ENCODE assay signal across 20 cellular contexts in the genomic region with DNA sequence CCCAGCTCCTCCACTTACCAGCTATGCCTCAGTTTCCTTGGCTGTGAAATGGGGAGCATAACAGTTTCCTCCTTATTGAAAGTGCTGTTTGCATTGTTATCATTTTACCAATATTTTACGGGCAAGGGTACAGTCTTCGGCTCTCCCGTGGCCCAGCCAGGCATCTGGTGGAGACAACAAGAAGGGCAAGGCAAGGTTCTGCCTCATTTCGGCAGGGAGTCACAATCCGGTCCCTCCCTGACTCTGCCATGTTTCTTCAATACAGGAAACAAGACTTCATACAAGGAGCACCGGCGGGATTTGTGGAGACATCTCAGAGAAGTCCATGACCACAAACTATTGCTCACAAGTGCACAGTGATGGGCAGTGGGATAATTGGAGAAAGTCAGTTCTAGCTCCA.
DNase-seq lines count a peak whose midpoint lies in the region; ATAC-seq and TF ChIP-seq lines count a peak whose summit lies in the region.
"Had no signal": no experiment of that assay in that cellular context is flagged by ENCODE, and none has a peak within 500 bp of the region (broad histone marks: within the 10 kb centered on the region; RNA-seq: fewer than 3 reads in every experiment).

No MANE protein-coding gene starts in this region.

- no peaks in the 10 kb centered on the region for H3K9me2 ChIP-seq in PC-3 (replicated peaks; ENCODE audit: low read length)

- H4K20me1 ChIP-seq in neural progenitor cell (ENCODE audit: low read depth) (no peaks in the 10 kb centered on the region), PC-3 (ENCODE audit: low read length) (no peaks in the 10 kb centered on the region)
- H4K20me1 ChIP-seq: BLaER1 treated with 17β-estradiol and CSF1 and Interleukin-3, amounts not matched to agents 10 nM and 100 nM had no signal

- TF ChIP-seq POLR2A in vagina (IDR thresholded peaks at IDR 0.05) = no peak

- WGBS in heart right ventricle, 2 donors = 95 to 97% methylated on average over 7 of the region's 7 CpGs
- 95% methylated on average over 6 to 7 of the region's 7 CpGs for WGBS in endodermal cell (ENCODE audit: insufficient coverage in 1 of 2, insufficient read length in 1 of 2), 2 experiments

- peaks cover 2% of the 10 kb centered on the region for H3K27me3 Mint-ChIP-seq in endodermal cell (ENCODE audit: insufficient read depth)
- peaks cover 13% of the 10 kb centered on the region for H3K27me3 Mint-ChIP-seq in neural progenitor cell (ENCODE audit: insufficient read depth, low read depth)

- H3K36me3 ChIP-seq in right atrium auricular region = no peaks in the 10 kb centered on the region
- no peaks in the 10 kb centered on the region for H3K36me3 ChIP-seq in heart right ventricle
- no peaks in the 10 kb centered on the region for H3K36me3 ChIP-seq in endodermal cell (ENCODE audit: control insufficient read depth, insufficient read depth, low read length)
- H3K36me3 ChIP-seq in neural progenitor cell = no peaks in the 10 kb centered on the region
- no peaks in the 10 kb centered on the region for H3K36me3 ChIP-seq in vagina
- H3K36me3 ChIP-seq in PC-3 (ENCODE audit: low read depth, low read length) = no peaks in the 10 kb centered on the region
- H3K36me3 ChIP-seq: BLaER1 treated with 17β-estradiol and CSF1 and Interleukin-3, amounts not matched to agents 10 nM and 100 nM had no signal

- H2AFZ ChIP-seq in neural progenitor cell (replicated peaks) (no peak overlapping the region), PC-3 (ENCODE audit: low read length) (no peak overlapping the region)
- H2AFZ ChIP-seq: GM23248 had no signal

- intact Hi-C loops in heart right ventricle (cut with DNase I) = loop anchor here in 1 of 10 donors (10.0 kb wide), 1 partner anchor 109 kb away; no protein-coding TSS in a partner anchor
- intact Hi-C loops in vagina (cut with DNase I) = no loop called here
- intact Hi-C loops in PC-3 (cut with micrococcal nuclease) = no loop called here

- H3K9me3 Mint-ChIP-seq in endodermal cell (peaks cover 5% of the 10 kb centered on the region), neural progenitor cell (peaks cover 2% of the 10 kb centered on the region)

- H3K79me2 ChIP-seq in neural progenitor cell (ENCODE audit: low read depth) (no peaks in the 10 kb centered on the region), PC-3 (ENCODE audit: low read length) (no peaks in the 10 kb centered on the region)

- H3F3A ChIP-seq in neural progenitor cell (ENCODE audit: low read depth) (no peaks in the 10 kb centered on the region), PC-3 (ENCODE audit: low read length, unreplicated experiment) (no peaks in the 10 kb centered on the region)

- H3K4me1 ChIP-seq in right atrium auricular region = peaks cover 0 to 11% of the 10 kb centered on the region in 2 donors
- H3K4me1 ChIP-seq in heart right ventricle = peaks cover 0 to 15% (median 8%) of the 10 kb centered on the region in 9 donors
- H3K4me1 ChIP-seq in endodermal cell (ENCODE audit: control insufficient read depth, insufficient read depth, low read length) = no peaks in the 10 kb centered on the region
- H3K4me1 ChIP-seq in neural progenitor cell = no peaks in the 10 kb centered on the region
- H3K4me1 ChIP-seq in vagina = peaks cover 7% of the 10 kb centered on the region
- H3K4me1 ChIP-seq in PC-3 (ENCODE audit: insufficient read depth, low read length) = peaks cover 6% of the 10 kb centered on the region

- H3K27ac Mint-ChIP-seq in endodermal cell = no peak overlapping the region
- peak overlapping the region; percentile 65 for H3K27ac Mint-ChIP-seq in neural progenitor cell
- H3K27ac Mint-ChIP-seq: B cell, CD14-positive monocyte had no signal

- no TSS peak for BruUV-seq in PC-3 (replicated peaks; lab: Mats Ljungman, UMichigan)

- TF ChIP-seq CTCF in right atrium auricular region (IDR thresholded peaks at IDR 0.05) (no peak), heart right ventricle (IDR thresholded peaks at IDR 0.05) (no peak), endodermal cell (conservative IDR thresholded peaks at IDR 0.05) (no peak), neural progenitor cell (IDR thresholded peaks at IDR 0.05) (no peak), vagina (IDR thresholded peaks at IDR 0.05) (no peak), PC-3 (conservative IDR thresholded peaks at IDR 0.05; ENCODE audit: low read depth, low read length) (no peak)

- H3K9ac ChIP-seq in endodermal cell (ENCODE audit: extremely low read depth, low read length, poor library complexity, severe bottlenecking) = no peak overlapping the region
- H3K9ac ChIP-seq in neural progenitor cell = no peak overlapping the region
- H3K9ac ChIP-seq in PC-3 (ENCODE audit: low read length) = no peak overlapping the region
- H3K9ac ChIP-seq: BLaER1 treated with 17β-estradiol and CSF1 and Interleukin-3, amounts not matched to agents 10 nM and 100 nM; GM23248 had no signal

- no peaks in the 10 kb centered on the region for H3K9me3 ChIP-seq in right atrium auricular region
- H3K9me3 ChIP-seq in heart right ventricle = no peaks in the 10 kb centered on the region
- H3K9me3 ChIP-seq in endodermal cell (ENCODE audit: control insufficient read depth, low read length) = no peaks in the 10 kb centered on the region
- H3K9me3 ChIP-seq in neural progenitor cell (ENCODE audit: low read depth) = no peaks in the 10 kb centered on the region
- H3K9me3 ChIP-seq in vagina = no peaks in the 10 kb centered on the region
- H3K9me3 ChIP-seq in PC-3 (ENCODE audit: low read length) = no peaks in the 10 kb centered on the region

- H3K36me3 Mint-ChIP-seq in endodermal cell (ENCODE audit: low read depth) (no peaks in the 10 kb centered on the region), neural progenitor cell (no peaks in the 10 kb centered on the region)
- H3K36me3 Mint-ChIP-seq: CD14-positive monocyte; CD4-positive, alpha-beta memory T cell had no signal

- H3K27me3 ChIP-seq in right atrium auricular region (no peaks in the 10 kb centered on the region), heart right ventricle (no peaks in the 10 kb centered on the region), endodermal cell (ENCODE audit: control insufficient read depth, insufficient read depth, low read length, poor library complexity, severe bottlenecking) (no peaks in the 10 kb centered on the region), neural progenitor cell (no peaks in the 10 kb centered on the region), vagina (no peaks in the 10 kb centered on the region), PC-3 (ENCODE audit: low read length) (peaks cover 30% of the 10 kb centered on the region)
- H3K27me3 ChIP-seq: BLaER1 treated with 17β-estradiol and CSF1 and Interleukin-3, amounts not matched to agents 10 nM and 100 nM had no signal

- no peaks in the 10 kb centered on the region for H3K4me1 Mint-ChIP-seq in endodermal cell
- no peaks in the 10 kb centered on the region for H3K4me1 Mint-ChIP-seq in neural progenitor cell
- H3K4me1 Mint-ChIP-seq: B cell had no signal

- H3K4me2 ChIP-seq in neural progenitor cell (no peak overlapping the region), PC-3 (ENCODE audit: low read length) (no peak overlapping the region)

- CTCF ChIA-PET in PC-3 (lab: Charles Lee) = no interaction called here

- DNase-seq in right atrium auricular region (ENCODE audit: low spot score) (peak; percentile 21), heart right ventricle (no peak), endodermal cell (peak; percentile 21), neural progenitor cell (ENCODE audit: low spot score) (no peak), vagina (ENCODE audit: extremely low spot score in 2 of 2) (peak; percentile 58 to 82), PC-3 (no peak), NCI-H446 treated with DMSO at 0.1 percent for 48 hours (lab: John Stamatoyannopoulos, UW) (no peak)
- DNase-seq: Calu3; CD4-positive, alpha-beta memory T cell; COR-L47; DMS79 treated with DMSO at 0.1 percent for 48 hours; GF-D8; H7 had no signal

- no peak overlapping the region for H3K27ac ChIP-seq in right atrium auricular region
- no peak overlapping the region for H3K27ac ChIP-seq in heart right ventricle
- H3K27ac ChIP-seq in endodermal cell (ENCODE audit: low read depth, low read length) = no peak overlapping the region
- no peak overlapping the region for H3K27ac ChIP-seq in neural progenitor cell
- H3K27ac ChIP-seq in vagina = no peak overlapping the region
- H3K27ac ChIP-seq in PC-3 (ENCODE audit: low read length) = no peak overlapping the region
- H3K27ac ChIP-seq: 22Rv1; BLaER1 treated with 17β-estradiol and CSF1 and Interleukin-3, amounts not matched to agents 10 nM and 100 nM; GM23248 had no signal

- no peak overlapping the region for H3K4me3 ChIP-seq in right atrium auricular region
- H3K4me3 ChIP-seq in heart right ventricle = no peak overlapping the region
- no peak overlapping the region for H3K4me3 ChIP-seq in endodermal cell (ENCODE audit: low read length)
- H3K4me3 ChIP-seq in neural progenitor cell = no peak overlapping the region
- H3K4me3 ChIP-seq in vagina = no peak overlapping the region
- no peak overlapping the region for H3K4me3 ChIP-seq in PC-3 (ENCODE audit: low read length)
- H3K4me3 ChIP-seq: BLaER1 treated with 17β-estradiol and CSF1 and Interleukin-3, amounts not matched to agents 10 nM and 100 nM; GM23248 had no signal

- ATAC-seq in heart right ventricle (no peak), GM21381 (IDR thresholded peaks at IDR 0.05; ENCODE audit: unreplicated experiment) (no peak), PC-3 (no peak)
- ATAC-seq: HCT116 had no signal

- POLR2A ChIA-PET in PC-3 (lab: Charles Lee; ENCODE audit: unreplicated experiment) = no interaction called here

- H3K4me3 Mint-ChIP-seq in endodermal cell = no peak overlapping the region
- no peak overlapping the region for H3K4me3 Mint-ChIP-seq in neural progenitor cell
- H3K4me3 Mint-ChIP-seq: B cell; CD14-positive monocyte; CD4-positive, alpha-beta memory T cell had no signal

Comparison
In these comparisons a context has a peak if more than half of its experiments do, and no peak if none do; other contexts are left out.
1. DNase-seq: peak in right atrium auricular region (single experiment), endodermal cell (single experiment) and vagina (2 of 2); none in heart right ventricle (0 of 2), neural progenitor cell (single experiment), PC-3 (single experiment) and NCI-H446 treated with DMSO at 0.1 percent for 48 hours (single experiment).